In genomic region chr12:1544991-1545700, GRCh38 we compare ENCODE assay signal across 10 cellular contexts. TPM values are rescaled to one million over a fixed set of nuclear protein-coding genes. Genes with fewer than 3 reads are reported as not detected.
DNase-seq lines count a peak whose midpoint lies in the region; ATAC-seq and TF ChIP-seq lines count a peak whose summit lies in the region.
"Had no signal": no experiment of that assay in that cellular context is flagged by ENCODE, and none has a peak within 500 bp of the region (broad histone marks: within the 10 kb centered on the region; RNA-seq: fewer than 3 reads in every experiment).

No MANE protein-coding gene starts in this region.

- no peak overlapping the region for H3K27ac ChIP-seq in left lung

- TF ChIP-seq CTCF in LNCaP clone FGC (IDR thresholded peaks at IDR 0.05; ENCODE audit: control insufficient read depth, extremely low read depth, insufficient read depth): peak; percentile 32
- peak; percentile 50 for TF ChIP-seq CTCF in astrocyte of the cerebellum (IDR thresholded peaks at IDR 0.05; ENCODE audit: low read depth, low read length, missing control alignments)
- TF ChIP-seq CTCF in left lung (IDR thresholded peaks at IDR 0.05): no peak

- DNase-seq in D341Med (ENCODE audit: low spot score) (peak; percentile 59), LNCaP clone FGC (ENCODE audit: low read depth) (no peak), astrocyte of the cerebellum (ENCODE audit: low read depth) (no peak), left lung (no peak), NCI-H128 (lab: John Stamatoyannopoulos, UW; ENCODE audit: unreplicated experiment) (no peak), cerebellar nuclear complex (lab: John Stamatoyannopoulos, UW) (no peak)
- DNase-seq: activated CD8-positive, alpha-beta T cell treated with anti-CD3 and anti-CD28 coated beads, Interleukin-2, amount 10 ng/mL, durations not matched to agents 7 days and 5 days; effector CD8-positive, alpha-beta T cell had no signal

- H3K4me3 ChIP-seq in LNCaP clone FGC (ENCODE audit: low read depth, low read length): no peak overlapping the region
- H3K4me3 ChIP-seq in astrocyte of the cerebellum (ENCODE audit: low read depth, low read length): no peak overlapping the region
- no peak overlapping the region for H3K4me3 ChIP-seq in left lung

- H3K36me3 ChIP-seq in left lung: no peaks in the 10 kb centered on the region

- H3K9me3 ChIP-seq in left lung: no peaks in the 10 kb centered on the region

- ATAC-seq in left lung (peak; percentile 69), HG03159 (IDR thresholded peaks at IDR 0.05; ENCODE audit: unreplicated experiment) (no peak), HG02759 (IDR thresholded peaks at IDR 0.05; ENCODE audit: unreplicated experiment) (no peak)
- ATAC-seq: activated CD8-positive, alpha-beta T cell treated with anti-CD3 and anti-CD28 coated beads, Interleukin-2, amount 10 ng/mL, durations not matched to agents 7 days and 5 days had no signal

- no peaks in the 10 kb centered on the region for H3K4me1 ChIP-seq in left lung

- intact Hi-C loops in left lung (cut with DNase I): no loop called here

- in situ Hi-C loops in astrocyte of the cerebellum (cut with HindIII; ENCODE audit: low sequenced_read_pairs): no loop called here

- peaks cover 0 to 5% of the 10 kb centered on the region in 2 donors for H3K27me3 ChIP-seq in left lung

RNA-seq across cellular contexts. Expression of gene FBXL14, which starts 49.2 kb away (rescaled TPM):
- 10 to 100 TPM; 11.5 to 15.5 TPM for total RNA-seq in left lung

Comparison
In these comparisons a context has a peak if more than half of its experiments do, and no peak if none do; other contexts are left out.
1. CTCF ChIP-seq: peak in LNCaP clone FGC (single experiment) and astrocyte of the cerebellum (single experiment); none in left lung (0 of 2).